26 cellular contexts compared by ENCODE assay signal in the genomic region with DNA sequence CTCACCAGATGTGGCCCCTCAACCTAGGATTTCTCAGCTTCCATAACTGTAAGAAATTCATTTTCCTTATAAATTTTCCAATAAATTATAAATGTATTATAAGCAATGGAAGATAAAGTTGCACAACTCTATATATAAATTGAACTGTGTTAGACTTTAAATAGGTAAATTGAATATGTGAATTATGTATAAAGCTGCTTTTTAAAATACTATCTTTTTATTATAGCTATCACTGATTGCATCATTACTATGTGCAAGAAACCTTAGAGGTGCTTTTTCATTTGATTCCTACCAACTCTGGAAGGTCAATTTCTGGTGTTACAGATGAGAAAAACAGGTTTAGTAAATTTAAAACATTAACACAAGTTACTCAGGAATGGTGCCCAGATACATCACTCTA.
"Had no signal": no experiment of that assay in that cellular context is flagged by ENCODE, and none has a peak within 500 bp of the region (broad histone marks: within the 10 kb centered on the region; RNA-seq: fewer than 3 reads in every experiment).

No MANE protein-coding gene starts in this region.

- H3K9me3 ChIP-seq: colonic mucosa, esophagus squamous epithelium, gastrocnemius medialis, heart right ventricle, left lung, lower lobe of right lung, mucosa of descending colon had no signal

- FAIRE-seq: endometrium, islet of Langerhans, keratinocyte had no signal

- ATAC-seq: effector memory CD8-positive, alpha-beta T cell; esophagus mucosa; gastrocnemius medialis; heart right ventricle; left cardiac atrium; left lung; left ventricle myocardium superior; lower lobe of right lung; mucosa of descending colon had no signal

- H3K4me3 ChIP-seq: colonic mucosa, esophagus squamous epithelium, gastrocnemius medialis, heart right ventricle, left lung, lower lobe of right lung, mucosa of descending colon had no signal

- H3K36me3 ChIP-seq: colonic mucosa had no signal

- DNase-seq: colonic mucosa; cortex of kidney; effector CD8-positive, alpha-beta T cell; effector memory CD8-positive, alpha-beta T cell; endodermal cell; erythroblast; esophagus squamous epithelium; foreskin fibroblast; foreskin melanocyte; gastrocnemius medialis; glutamatergic neuron; head of caudate nucleus; heart right ventricle; hippocampal formation; left cardiac atrium; left lung; left ventricle myocardium superior; lower lobe of right lung; mesenchymal stem cell; mucosa of descending colon; naive B cell had no signal

- H3K27ac ChIP-seq: colonic mucosa, epithelial cell of prostate, esophagus squamous epithelium, gastrocnemius medialis, heart right ventricle, left lung, lower lobe of right lung had no signal
